In the genomic region with DNA sequence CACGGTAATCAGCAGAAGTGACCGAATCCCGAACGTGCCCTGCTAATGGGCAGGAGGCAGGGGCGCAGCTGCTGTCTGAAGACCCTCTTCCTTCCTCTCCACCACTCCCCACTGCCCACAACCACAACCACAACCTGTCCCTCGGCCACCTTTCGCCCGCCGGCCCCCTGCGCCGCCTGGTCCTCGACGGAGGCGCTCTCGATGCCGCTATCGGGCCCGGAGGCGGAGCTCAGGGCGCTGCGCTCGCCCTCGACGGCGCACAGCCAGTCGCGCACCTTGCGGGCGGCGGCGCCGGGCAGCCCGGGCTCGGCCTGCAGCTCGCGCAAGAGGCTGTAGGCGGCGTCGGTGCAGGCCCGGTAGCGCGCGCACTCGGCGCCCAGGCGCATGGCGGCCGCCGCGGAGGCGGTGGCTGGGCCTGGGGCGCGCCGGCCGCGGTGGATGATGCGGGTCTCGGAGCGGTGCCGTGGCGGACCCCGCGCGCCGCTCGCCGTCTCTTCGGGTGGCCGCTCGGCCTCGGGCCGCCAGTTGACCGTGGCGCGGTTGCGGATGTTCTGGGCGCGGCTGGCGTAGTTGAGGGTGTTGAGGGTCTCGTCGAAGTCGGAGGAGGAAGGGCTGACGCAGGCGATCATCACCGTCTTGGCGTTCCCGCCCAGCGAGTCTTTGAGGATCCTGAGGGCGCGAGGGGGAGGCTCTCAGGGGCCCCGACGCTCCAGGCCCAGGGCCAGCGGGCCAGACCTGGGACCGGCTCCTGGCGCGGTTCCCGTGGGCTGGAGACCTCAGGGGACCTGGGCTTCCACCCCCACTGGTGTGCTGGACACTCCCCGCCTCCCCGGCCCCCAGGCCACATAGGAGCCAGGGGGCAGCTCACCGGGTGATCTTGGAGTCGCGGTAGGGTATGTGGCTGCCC, we compare ENCODE assay signal across 1 cellular context.
TF ChIP-seq lines count a peak whose summit lies in the region.

No MANE protein-coding gene starts in this region.

TF ChIP-seq in IMR-90, 13 proteins besides CTCF, POLR2A, EP300 and RAD21:
- no peak for TF ChIP-seq RFX5 (IDR thresholded peaks at IDR 0.05; ENCODE audit: low read depth, low read length)
- TF ChIP-seq, protein P1, sequence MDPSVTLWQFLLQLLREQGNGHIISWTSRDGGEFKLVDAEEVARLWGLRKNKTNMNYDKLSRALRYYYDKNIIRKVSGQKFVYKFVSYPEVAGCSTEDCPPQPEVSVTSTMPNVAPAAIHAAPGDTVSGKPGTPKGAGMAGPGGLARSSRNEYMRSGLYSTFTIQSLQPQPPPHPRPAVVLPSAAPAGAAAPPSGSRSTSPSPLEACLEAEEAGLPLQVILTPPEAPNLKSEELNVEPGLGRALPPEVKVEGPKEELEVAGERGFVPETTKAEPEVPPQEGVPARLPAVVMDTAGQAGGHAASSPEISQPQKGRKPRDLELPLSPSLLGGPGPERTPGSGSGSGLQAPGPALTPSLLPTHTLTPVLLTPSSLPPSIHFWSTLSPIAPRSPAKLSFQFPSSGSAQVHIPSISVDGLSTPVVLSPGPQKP (IDR thresholded peaks at IDR 0.05; ENCODE audit: borderline replicate concordance, low read depth, low read length) = no peak
